14 cellular contexts compared by ENCODE assay signal in the genomic region with DNA sequence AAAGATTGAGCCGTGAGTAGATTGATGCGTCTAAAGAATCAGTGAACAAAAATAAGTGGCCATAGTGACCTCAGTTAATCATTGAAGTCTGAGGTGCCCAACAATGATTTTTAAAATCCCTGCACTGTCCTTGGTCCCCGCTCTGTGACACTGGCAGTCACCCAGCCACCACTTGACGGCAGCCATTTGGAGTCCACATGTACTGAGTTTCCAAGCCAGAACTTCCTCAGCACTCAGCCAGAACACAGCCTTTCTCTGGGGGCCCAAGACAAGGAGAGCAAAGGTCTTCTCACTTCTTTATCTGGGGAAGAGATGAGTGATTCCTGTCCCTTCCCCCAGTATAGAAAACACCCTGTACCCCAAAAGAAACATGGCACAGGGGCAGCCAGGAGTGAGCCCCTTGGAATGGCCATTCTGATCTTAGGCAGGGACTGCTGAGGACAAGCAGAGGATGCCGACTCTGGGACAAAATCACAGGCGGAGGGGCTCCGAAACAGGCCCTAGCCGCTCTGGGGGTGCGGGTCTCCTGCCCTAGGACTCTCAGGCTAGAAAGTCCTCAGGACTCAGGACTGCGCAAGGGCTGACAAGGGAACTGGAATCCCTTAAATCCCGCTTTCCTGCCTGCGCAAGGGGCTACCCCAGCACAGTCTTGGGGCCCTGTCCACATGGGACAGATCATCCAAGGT. TPM values are rescaled to one million over a fixed set of nuclear protein-coding genes. Genes with fewer than 3 reads are reported as not detected.
DNase-seq lines count a peak whose midpoint lies in the region; ATAC-seq and TF ChIP-seq lines count a peak whose summit lies in the region.
"Had no signal": no experiment of that assay in that cellular context is flagged by ENCODE, and none has a peak within 500 bp of the region (broad histone marks: within the 10 kb centered on the region; RNA-seq: fewer than 3 reads in every experiment).

No MANE protein-coding gene starts in this region.

- H3K27me3 Mint-ChIP-seq in CD8-positive, alpha-beta T cell (ENCODE audit: low read depth), result peaks cover 31% of the 10 kb centered on the region
- peaks cover 61% of the 10 kb centered on the region for H3K27me3 Mint-ChIP-seq in neural crest cell (ENCODE audit: low read depth)

- peak overlapping the region; percentile 79; the same call in 1 of the 2 replicates for H3K9ac ChIP-seq in PC-3 (ENCODE audit: low read length)
- H3K9ac ChIP-seq: BLaER1 had no signal

- CTCF ChIA-PET in CD8-positive, alpha-beta T cell (lab: Charles Lee), result no interaction called here
- CTCF ChIA-PET in PC-3 (lab: Charles Lee), result no interaction called here

- intact Hi-C loops in CD8-positive, alpha-beta T cell (cut with DNase I, micrococcal nuclease), result no loop called here
- intact Hi-C loops in PC-3 (cut with micrococcal nuclease) (loop anchor here (2.0 kb wide), 1 partner anchor 15 kb away; no protein-coding TSS in a partner anchor), left cardiac atrium (cut with DNase I) (no loop called here), left colon (cut with DNase I, micrococcal nuclease) (no loop called here)

- H3K4me1 Mint-ChIP-seq in CD8-positive, alpha-beta T cell (ENCODE audit: low read depth), result peaks cover 9% of the 10 kb centered on the region
- H3K4me1 Mint-ChIP-seq in neural crest cell, result peaks cover 5% of the 10 kb centered on the region

- H3F3A ChIP-seq in PC-3 (ENCODE audit: low read length, unreplicated experiment), result peaks cover 6% of the 10 kb centered on the region

- no peak overlapping the region for H3K4me3 ChIP-seq in CD8-positive, alpha-beta T cell (ENCODE audit: low read depth, low read length)
- peak overlapping the region; percentile 87; the same call in 1 of the 2 replicates for H3K4me3 ChIP-seq in PC-3 (ENCODE audit: low read length)

- H3K4me2 ChIP-seq in PC-3 (ENCODE audit: low read length), result peak overlapping the region; percentile 99

- H3K27me3 ChIP-seq in CD8-positive, alpha-beta T cell (ENCODE audit: insufficient read depth, low read length), result no peaks in the 10 kb centered on the region
- no peaks in the 10 kb centered on the region for H3K27me3 ChIP-seq in PC-3 (ENCODE audit: low read length)

- no peaks in the 10 kb centered on the region for H3K36me3 ChIP-seq in CD8-positive, alpha-beta T cell (ENCODE audit: insufficient read depth, low read length)
- no peaks in the 10 kb centered on the region for H3K36me3 ChIP-seq in PC-3 (ENCODE audit: low read depth, low read length)
- H3K36me3 ChIP-seq: BLaER1 had no signal

- no peak for ATAC-seq in CD8-positive, alpha-beta T cell
- ATAC-seq in PC-3 (no peak), left cardiac atrium (peak; percentile 29 to 63), HG03432 (IDR thresholded peaks at IDR 0.05; ENCODE audit: unreplicated experiment) (no peak), left colon (no peak)

- no peaks in the 10 kb centered on the region for H3K9me2 ChIP-seq in PC-3 (replicated peaks; ENCODE audit: low read length)

- peaks cover 11% of the 10 kb centered on the region for H3K4me1 ChIP-seq in CD8-positive, alpha-beta T cell (ENCODE audit: insufficient read depth, low read length)
- H3K4me1 ChIP-seq in PC-3 (ENCODE audit: insufficient read depth, low read length), result peaks cover 36% of the 10 kb centered on the region

- H4K20me1 ChIP-seq in PC-3 (ENCODE audit: low read length), result no peaks in the 10 kb centered on the region

- peak overlapping the region; percentile 94 for H2AFZ ChIP-seq in PC-3 (ENCODE audit: low read length)

- DNase-seq in CD8-positive, alpha-beta T cell, result no peak
- no peak for DNase-seq in PC-3
- DNase-seq in left cardiac atrium, result no peak
- DNase-seq in neural crest cell (ENCODE audit: low read depth, low spot score), result no peak
- no peak for DNase-seq in anterior cingulate cortex (lab: John Stamatoyannopoulos, UW)
- no peak for DNase-seq in stimulated activated naive CD4-positive, alpha-beta T cell treated with Interleukin-2 at 50 U/mL for 16 hours (lab: John Stamatoyannopoulos, UW)
- no peak for DNase-seq in left colon
- DNase-seq: KBM-7; NCI-H187; SHP77 treated with DMSO at 0.1 percent for 48 hours; stimulated activated CD4-positive, alpha-beta T cell treated with anti-CD3 and anti-CD28 coated beads, Interleukin-4, amount 100 ng/mL, for 4 hours had no signal

- no peak for TF ChIP-seq CTCF in CD8-positive, alpha-beta T cell (IDR thresholded peaks at IDR 0.05)
- TF ChIP-seq CTCF in PC-3 (conservative IDR thresholded peaks at IDR 0.05; ENCODE audit: low read depth, low read length) (no peak), neural crest cell (conservative IDR thresholded peaks at IDR 0.05) (no peak)

- no peaks in the 10 kb centered on the region for H3K9me3 Mint-ChIP-seq in CD8-positive, alpha-beta T cell
- H3K9me3 Mint-ChIP-seq in neural crest cell, result no peaks in the 10 kb centered on the region
- H3K9me3 Mint-ChIP-seq: stimulated activated naive CD8-positive, alpha-beta T cell treated with anti-CD3 and anti-CD28 coated beads, Interleukin-15, Interleukin-2, amounts not matched to agents 100 ng/mL and 50 ng/mL, for 24 hours had no signal

- H3K36me3 Mint-ChIP-seq in CD8-positive, alpha-beta T cell, result no peaks in the 10 kb centered on the region
- no peaks in the 10 kb centered on the region for H3K36me3 Mint-ChIP-seq in neural crest cell (ENCODE audit: low read depth)

- H3K4me3 Mint-ChIP-seq in CD8-positive, alpha-beta T cell, result peak overlapping the region; percentile 45
- peak overlapping the region; percentile 48 for H3K4me3 Mint-ChIP-seq in neural crest cell
- H3K4me3 Mint-ChIP-seq: stimulated activated naive CD8-positive, alpha-beta T cell treated with anti-CD3 and anti-CD28 coated beads, Interleukin-15, Interleukin-2, amounts not matched to agents 100 ng/mL and 50 ng/mL, for 24 hours had no signal

- H3K27ac Mint-ChIP-seq in CD8-positive, alpha-beta T cell, result no peak overlapping the region
- H3K27ac Mint-ChIP-seq in neural crest cell (ENCODE audit: unreplicated experiment), result no peak overlapping the region
- H3K27ac Mint-ChIP-seq: stimulated activated naive CD8-positive, alpha-beta T cell treated with anti-CD3 and anti-CD28 coated beads, Interleukin-15, Interleukin-2, amounts not matched to agents 100 ng/mL and 50 ng/mL, for 24 hours had no signal

- POLR2A ChIA-PET in CD8-positive, alpha-beta T cell (lab: Charles Lee), result no interaction called here
- POLR2A ChIA-PET in PC-3 (lab: Charles Lee; ENCODE audit: unreplicated experiment), result no interaction called here

- peaks cover 17% of the 10 kb centered on the region for H3K79me2 ChIP-seq in PC-3 (ENCODE audit: low read length)

- no peaks in the 10 kb centered on the region for H3K9me3 ChIP-seq in CD8-positive, alpha-beta T cell (ENCODE audit: low read length)
- no peaks in the 10 kb centered on the region for H3K9me3 ChIP-seq in PC-3 (ENCODE audit: low read length)
- H3K9me3 ChIP-seq: BLaER1 had no signal

- TSS peak; percentile 30 for BruUV-seq in PC-3 (replicated peaks; lab: Mats Ljungman, UMichigan)

- H3K27ac ChIP-seq in CD8-positive, alpha-beta T cell (ENCODE audit: low read depth, low read length), result no peak overlapping the region
- no peak overlapping the region for H3K27ac ChIP-seq in PC-3 (ENCODE audit: low read length)
- H3K27ac ChIP-seq: BLaER1 had no signal

RNA-seq across cellular contexts. Expression of a gene that starts 12.7 kb away (rescaled TPM):
- 1 to 10 TPM in 1 of 2 experiments, under 1 TPM in 1; 0.64 to 1.1 TPM for total RNA-seq in CD8-positive, alpha-beta T cell
- 30.4 TPM in 2 replicates for total RNA-seq in PC-3 (2014; rRNA removed)
- 10 to 100 TPM in 1 of 2 donors, 1 to 10 TPM in 1; 6.8 to 10.1 TPM for total RNA-seq in left cardiac atrium
- 0.28 and 0.93 TPM in 2 replicates for total RNA-seq in neural crest cell
- 1 to 10 TPM; 2.5 to 3.2 TPM for total RNA-seq in left colon

RNA-seq across cellular contexts. Expression of a gene that starts 31.3 kb away (rescaled TPM):
- not detected for total RNA-seq in CD8-positive, alpha-beta T cell
- 1.2 and 1.4 TPM in 2 replicates for total RNA-seq in PC-3 (2014; rRNA removed)
- under 1 TPM in 1 of 2 donors, not detected in 1; 0.65 TPM for total RNA-seq in left cardiac atrium
- total RNA-seq in neural crest cell, result not detected in 2 replicates
- not detected for total RNA-seq in left colon

RNA-seq across cellular contexts. Expression of a gene that starts 56.1 kb away (rescaled TPM):
- 100 to 1,000 TPM; 154 to 167 TPM for total RNA-seq in CD8-positive, alpha-beta T cell
- total RNA-seq in PC-3 (2014; rRNA removed) (1.3 and 3.2 TPM in 2 replicates), left cardiac atrium (10 to 100 TPM in 1 of 2 donors, 1 to 10 TPM in 1; 8.4 to 13.5 TPM), neural crest cell (8.7 and 8.8 TPM in 2 replicates), left colon (10 to 100 TPM in 1 of 2 donors, 1 to 10 TPM in 1; 6.0 to 11.2 TPM)

Comparison
In these comparisons a context has a peak if more than half of its experiments do, and no peak if none do; other contexts are left out.
1. ATAC-seq: peak in left cardiac atrium (2 of 2); none in CD8-positive, alpha-beta T cell (single experiment), PC-3 (single experiment), HG03432 (single experiment) and left colon (single experiment).
2. RNA of a gene that starts 56.1 kb away (total RNA-seq): 154 to 167 TPM in CD8-positive, alpha-beta T cell; 8.4 to 13.5 TPM in left cardiac atrium, 6.0 to 11.2 TPM in left colon, 8.7 to 8.8 TPM in neural crest cell and 1.3 to 3.2 TPM in PC-3; every median in the first group is over 10 times any median in the second.